Comparison of ENCODE assay signal across 8 cellular contexts in the genomic region with DNA sequence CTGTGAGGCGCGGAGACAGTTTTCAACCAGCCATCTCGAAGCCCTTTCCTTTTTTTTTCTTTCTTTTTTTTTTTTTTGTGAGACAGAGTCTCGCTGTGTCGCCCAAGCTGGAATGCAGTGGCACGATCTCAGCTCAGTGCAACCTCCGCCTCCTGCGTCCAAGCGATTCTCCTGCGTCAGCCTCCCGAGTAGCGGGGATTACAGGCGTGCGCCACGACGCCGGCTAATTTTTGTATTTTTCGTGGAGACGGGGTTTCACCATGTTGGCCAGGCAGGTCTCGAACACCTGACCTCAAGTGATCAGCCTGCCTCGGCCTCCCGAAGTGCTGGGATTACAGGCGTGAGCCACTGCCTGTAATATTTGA. TPM values are rescaled to one million over a fixed set of nuclear protein-coding genes. Genes with fewer than 3 reads are reported as not detected.
DNase-seq lines count a peak whose midpoint lies in the region; ATAC-seq lines count a peak whose summit lies in the region.
"Not testable (repeated sequence)": the region's sequence is repeated elsewhere in the genome, so short reads cannot be mapped to it uniquely, and the experiment has no call there.

No MANE protein-coding gene starts in this region.

- not testable (repeated sequence) for H3K9me2 ChIP-seq in GM23248 (ENCODE audit: insufficient read depth)

- DNase-seq in GM23248, SJCRH30: not testable (repeated sequence)
- DNase-seq in right cardiac atrium (peak; percentile 72 to 80 (median 73)), ureter (ENCODE audit: low spot score) (peak; percentile 44)

- peak overlapping the region; percentile 51 for H2AFZ ChIP-seq in GM23248

- peaks cover 18% of the 10 kb centered on the region; the same call in 1 of the 2 replicates for H3K4me1 ChIP-seq in GM23248 (ENCODE audit: insufficient read depth)
- H3K4me1 ChIP-seq in SJCRH30; right cardiac atrium (ENCODE audit: control insufficient read depth, insufficient read depth, low read length); rectal smooth muscle tissue (ENCODE audit: control insufficient read depth, insufficient read depth, low read length): not testable (repeated sequence)
- H3K4me1 ChIP-seq in ectodermal cell (ENCODE audit: control insufficient read depth, insufficient read depth, low read length): peaks cover 15% of the 10 kb centered on the region
- H3K4me1 ChIP-seq in mononuclear cell (ENCODE audit: insufficient read depth, low read length): peaks cover 61% of the 10 kb centered on the region

- H3K79me2 ChIP-seq in GM23248 (ENCODE audit: insufficient read depth): peaks cover 37% of the 10 kb centered on the region

- H3K9me3 Mint-ChIP-seq in activated naive CD4-positive, alpha-beta T cell treated with anti-CD3 and anti-CD28 coated beads, Interleukin-2, amount 50 U/mL, for 24 hours: not testable (repeated sequence)

- not testable (repeated sequence) for H3K9me3 ChIP-seq in GM23248 (ENCODE audit: low read depth); SJCRH30 (replicated peaks); ectodermal cell (ENCODE audit: control insufficient read depth, low read length); right cardiac atrium (ENCODE audit: control insufficient read depth, low read length); mononuclear cell (ENCODE audit: low read depth, low read length)

- H3K4me3 ChIP-seq in GM23248 (peak overlapping the region; percentile 81), SJCRH30 (peak overlapping the region; percentile 71), ectodermal cell (ENCODE audit: insufficient read depth, low read depth, low read length) (peak overlapping the region; percentile 58), right cardiac atrium (ENCODE audit: low read length) (peak overlapping the region; percentile 76), mononuclear cell (ENCODE audit: low read length) (peak overlapping the region; percentile 31), rectal smooth muscle tissue (ENCODE audit: low read length) (peak overlapping the region; percentile 71)

- in situ Hi-C loops in GM23248 (cut with MboI): loop anchor here (25.0 kb wide), 3 partner anchors 247 to 947 kb away; no protein-coding TSS in a partner anchor

- H3K27ac ChIP-seq in GM23248: peak overlapping the region; percentile 94
- H3K27ac ChIP-seq in SJCRH30: peak overlapping the region; percentile 82
- not testable (repeated sequence) for H3K27ac ChIP-seq in ectodermal cell (ENCODE audit: insufficient read depth, low read depth, low read length, poor library complexity, severe bottlenecking)
- H3K27ac ChIP-seq in right cardiac atrium (ENCODE audit: low read length): peak overlapping the region; percentile 98
- H3K27ac ChIP-seq in rectal smooth muscle tissue (ENCODE audit: low read depth, low read length): peak overlapping the region; percentile 81

- peaks cover 46% of the 10 kb centered on the region for H3K27me3 Mint-ChIP-seq in activated naive CD4-positive, alpha-beta T cell treated with anti-CD3 and anti-CD28 coated beads, Interleukin-2, amount 50 U/mL, for 24 hours

- H3K4me3 Mint-ChIP-seq in activated naive CD4-positive, alpha-beta T cell treated with anti-CD3 and anti-CD28 coated beads, Interleukin-2, amount 50 U/mL, for 24 hours: peak overlapping the region; percentile 68

- peak overlapping the region; percentile 93 for H3K9ac ChIP-seq in GM23248
- peak overlapping the region; percentile 46 for H3K9ac ChIP-seq in rectal smooth muscle tissue (ENCODE audit: low read length)

- H3F3A ChIP-seq in GM23248 (ENCODE audit: insufficient read depth): peaks cover 30% of the 10 kb centered on the region

- H3K27ac Mint-ChIP-seq in activated naive CD4-positive, alpha-beta T cell treated with anti-CD3 and anti-CD28 coated beads, Interleukin-2, amount 50 U/mL, for 24 hours: not testable (repeated sequence)

- WGBS in GM23248 (ENCODE audit: low coverage in 1 of 2, low lambda C conversion rate in 2 of 2, missing lambda C conversion rate in 2 of 2), 2 experiments: 7% methylated on average over 21 to 23 of the region's 23 CpGs
- 6 to 7% methylated on average over 22 to 23 of the region's 23 CpGs for WGBS in ectodermal cell, 2 experiments
- WGBS in right cardiac atrium: 7% methylated on average over 23 of the region's 23 CpGs

- H3K36me3 Mint-ChIP-seq in activated naive CD4-positive, alpha-beta T cell treated with anti-CD3 and anti-CD28 coated beads, Interleukin-2, amount 50 U/mL, for 24 hours: not testable (repeated sequence)

- H3K27me3 ChIP-seq in GM23248 (replicated peaks; ENCODE audit: insufficient read depth); SJCRH30; right cardiac atrium (ENCODE audit: control insufficient read depth, insufficient read depth); rectal smooth muscle tissue (ENCODE audit: control insufficient read depth, insufficient read depth, low read length): not testable (repeated sequence)
- H3K27me3 ChIP-seq in ectodermal cell (ENCODE audit: control insufficient read depth, insufficient read depth, low read length, poor library complexity, severe bottlenecking): peaks cover 70% of the 10 kb centered on the region
- H3K27me3 ChIP-seq in mononuclear cell (ENCODE audit: insufficient read depth, low read length): peaks cover 70% of the 10 kb centered on the region

- H3K36me3 ChIP-seq in GM23248 (ENCODE audit: low read depth): peaks cover 12% of the 10 kb centered on the region
- not testable (repeated sequence) for H3K36me3 ChIP-seq in SJCRH30; ectodermal cell (ENCODE audit: control insufficient read depth, insufficient read depth, low read length); rectal smooth muscle tissue (ENCODE audit: control insufficient read depth, insufficient read depth, low read length)

- intact Hi-C loops in right cardiac atrium (cut with DNase I): loop anchor here (5.0 to 10.0 kb wide), 4 partner anchors 94 to 244 kb away; no protein-coding TSS in a partner anchor

- H3K4me2 ChIP-seq in GM23248 (ENCODE audit: unreplicated experiment): peak overlapping the region; percentile 93

- H3K4me1 Mint-ChIP-seq in activated naive CD4-positive, alpha-beta T cell treated with anti-CD3 and anti-CD28 coated beads, Interleukin-2, amount 50 U/mL, for 24 hours: peaks cover 14% of the 10 kb centered on the region

- not testable (repeated sequence) for H4K20me1 ChIP-seq in GM23248 (ENCODE audit: insufficient read depth)

- peak in 1 of 2 donors; percentile 4 for ATAC-seq in right cardiac atrium

RNA-seq across cellular contexts. Expression of a gene that starts 1.0 kb away (rescaled TPM):
- 28.7 and 38.6 TPM in 2 replicates for total RNA-seq in GM23248 (2014; rRNA removed; shearing (Covaris generic))
- polyA plus RNA-seq in GM23248 (2016; fragmentation: Nextera tagmentation; extraction: Ambion mirVana) (14.6 and 17.0 TPM in 2 replicates), right cardiac atrium (44.1 TPM)
- 3.8 and 3.9 TPM in 2 replicates for total RNA-seq in SJCRH30 (2014; rRNA removed; shearing (Covaris generic))
- polyA plus RNA-seq in ectodermal cell (2013, experiment 1 of 4): 1.00 TPM
- polyA plus RNA-seq in ectodermal cell (2013, experiment 2 of 4): 1.0 TPM
- 1.3 TPM for polyA plus RNA-seq in ectodermal cell (2013, experiment 3 of 4)
- 1.0 TPM for polyA plus RNA-seq in ectodermal cell (2013, experiment 4 of 4)
- total RNA-seq in right cardiac atrium (10 to 100 TPM; 37.0 to 71.6 (median 44.0) TPM), mononuclear cell (61.5 TPM), ureter (33.1 TPM)

Comparison
In these comparisons a context has a peak if more than half of its experiments do, and no peak if none do; other contexts are left out.
1. H3K4me3 ChIP-seq: peak in every context shown above with its lines; median percentile 81 in GM23248; 76 in right cardiac atrium; 71 in SJCRH30; 71 in rectal smooth muscle tissue; 58 in ectodermal cell; 31 in mononuclear cell.